ENCODE assay signal across 35 cellular contexts in the genomic region with DNA sequence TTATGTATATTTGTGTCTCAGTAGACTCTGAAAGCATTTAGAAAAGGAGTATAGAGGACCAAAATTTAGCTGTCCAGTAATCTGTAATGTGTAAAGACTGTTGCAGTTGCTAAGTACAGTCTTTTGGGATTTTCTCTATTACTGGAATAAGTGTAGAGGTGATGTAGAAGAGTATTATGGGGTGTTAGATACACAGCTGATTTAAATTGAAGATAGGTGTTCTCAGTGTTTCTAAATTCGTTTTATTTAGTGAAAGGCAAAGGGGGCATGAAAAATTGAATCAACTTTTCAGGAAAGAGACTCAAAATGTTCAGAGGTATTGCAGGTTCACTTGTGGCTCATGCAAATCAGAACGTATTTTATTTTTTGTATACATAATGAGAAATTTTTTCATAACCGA. TPM values are rescaled to one million over a fixed set of nuclear protein-coding genes. Genes with fewer than 3 reads are reported as not detected.
"Had no signal": no experiment of that assay in that cellular context is flagged by ENCODE, and none has a peak within 500 bp of the region (broad histone marks: within the 10 kb centered on the region; RNA-seq: fewer than 3 reads in every experiment).

No MANE protein-coding gene starts in this region.

- ATAC-seq: activated naive CD4-positive, alpha-beta T cell treated with anti-CD3 and anti-CD28 coated beads, Interleukin-2, amount 50 U/mL, for 72 hours; activated naive CD8-positive, alpha-beta T cell treated with anti-CD3 and anti-CD28 coated beads, Interleukin-2, amount 50 U/mL, for 24 hours; activated T-cell treated with anti-CD3 and anti-CD28 coated beads, Interleukin-2, amount 50 U/mL, for 4 hours; activated T-cell treated with anti-CD3 and anti-CD28 coated beads, Interleukin-2, amount 50 U/mL, for 72 hours; activated T-helper 17 cell treated with anti-CD3 and anti-CD28 coated beads, Interleukin-2, amount 50 U/mL, for 72 hours; body of pancreas had no signal

- H3K9me3 ChIP-seq: adrenal gland, ascending aorta, body of pancreas, breast epithelium, colonic mucosa had no signal

- H3K4me1 ChIP-seq: breast epithelium had no signal

- DNase-seq: activated effector memory CD4-positive, alpha-beta T cell treated with anti-CD3 and anti-CD28 coated beads, Interleukin-2, amount 50 U/mL, for 16 hours; activated effector memory CD4-positive, alpha-beta T cell treated with Interleukin-2 at 50 U/mL for 16 hours; activated gamma-delta T cell; activated gamma-delta T cell treated with Interleukin-2 at 50 U/mL for 16 hours; activated naive CD4-positive, alpha-beta T cell; activated naive CD4-positive, alpha-beta T cell treated with anti-CD3 and anti-CD28 coated beads for 36 hours; activated naive CD4-positive, alpha-beta T cell treated with anti-CD3 and anti-CD28 coated beads, Interleukin-2, amount 10 ng/mL, durations not matched to agents 7 days and 5 days; activated naive CD4-positive, alpha-beta T cell treated with anti-CD3 and anti-CD28 coated beads, Interleukin-2, amount 50 U/mL, for 16 hours; activated naive CD4-positive, alpha-beta T cell treated with Interleukin-2 at 50 U/mL for 16 hours; activated naive CD8-positive, alpha-beta T cell treated with anti-CD3 and anti-CD28 coated beads for 36 hours; activated naive CD8-positive, alpha-beta T cell treated with anti-CD3 and anti-CD28 coated beads, Interleukin-2, amount 10 ng/mL, durations not matched to agents 7 days and 5 days; activated naive CD8-positive, alpha-beta T cell treated with anti-CD3 and anti-CD28 coated beads, Interleukin-2, amount 50 U/mL, for 24 hours; activated T-cell treated with anti-CD3 and anti-CD28 coated beads, Interleukin-2, amount 50 U/mL, for 4 hours; activated T-cell treated with anti-CD3 and anti-CD28 coated beads, Interleukin-2, amount 50 U/mL, for 72 hours; adrenal gland; amniotic stem cell; amygdala; anterior cingulate cortex; aorta; body of pancreas; brain microvascular endothelial cell; caudate nucleus; central memory CD4-positive, alpha-beta T cell; cerebellar nuclear complex; colonic mucosa had no signal

- H3K36me3 ChIP-seq: adrenal gland, ascending aorta, brain microvascular endothelial cell, breast epithelium, cardiac muscle cell, colonic mucosa had no signal

- H3K4me3 ChIP-seq: adrenal gland, ascending aorta, body of pancreas, breast epithelium, cardiac muscle cell, colonic mucosa had no signal

- H3K27ac ChIP-seq: adrenal gland, ascending aorta, body of pancreas, brain microvascular endothelial cell, breast epithelium, cardiac muscle cell, colonic mucosa had no signal

- H3K27me3 ChIP-seq: adrenal gland, ascending aorta, body of pancreas, brain microvascular endothelial cell, breast epithelium, cardiac muscle cell, colonic mucosa had no signal

RNA-seq across cellular contexts. Expression of a gene that starts 46.8 kb away (rescaled TPM):
- total RNA-seq: activated naive CD4-positive, alpha-beta T cell treated with anti-CD3 and anti-CD28 coated beads for 36 hours; activated naive CD4-positive, alpha-beta T cell treated with anti-CD3 and anti-CD28 coated beads, Interleukin-2, amount 50 U/mL, for 72 hours; activated naive CD8-positive, alpha-beta T cell treated with anti-CD3 and anti-CD28 coated beads for 36 hours; activated naive CD8-positive, alpha-beta T cell treated with anti-CD3 and anti-CD28 coated beads, Interleukin-2, amount 10 ng/mL, durations not matched to agents 7 days and 5 days; activated T-cell treated with anti-CD3 and anti-CD28 coated beads, Interleukin-2, amount 50 U/mL, for 4 hours; activated T-cell treated with anti-CD3 and anti-CD28 coated beads, Interleukin-2, amount 50 U/mL, for 72 hours; activated T-helper 1 cell treated with anti-CD3 and anti-CD28 coated beads, Interleukin-12 subunit alpha, Interleukin-12 subunit beta, Interleukin-2, Interleukin-4 antibody, amounts not matched to agents 30 ng/mL and 10 ng/mL and 1 ng/mL, durations not matched to agents 14 hours and 24 hours and 36 hours; activated T-helper 17 cell treated with anti-CD3 and anti-CD28 coated beads, Interleukin-2, amount 50 U/mL, for 72 hours; activated T-helper 2 cell treated with anti-CD3 and anti-CD28 coated beads, Interferon-gamma antibody, Interleukin-2, Interleukin-4, amounts not matched to agents 10 μg/mL and 5 μg/mL and 100 μg/mL, durations not matched to agents 14 hours and 24 hours and 36 hours; adrenal gland; ascending aorta; breast epithelium; bronchial epithelial cell; cardiac septum; chondrocyte had no signal
